In genomic region chr2:237479747-237480146, GRCh38 we compare ENCODE assay signal across 2 cellular contexts.
TF ChIP-seq lines count a peak whose summit lies in the region.

No MANE protein-coding gene starts in this region.

TF ChIP-seq in liver, 16 proteins besides CTCF, POLR2A, EP300 and RAD21:
- TF ChIP-seq GABPA (IDR thresholded peaks at IDR 0.05 in 1 of 2, conservative IDR thresholded peaks at IDR 0.05 in 1 of 2) (no peak), YY1 (IDR thresholded peaks at IDR 0.05) (no peak), SP1 (IDR thresholded peaks at IDR 0.05) (peak; percentile 9), REST (IDR thresholded peaks at IDR 0.05) (no peak), HNF4A (conservative IDR thresholded peaks at IDR 0.05) (peak in 1 of 2 donors; percentile 16)
- TF ChIP-seq, protein P1, sequence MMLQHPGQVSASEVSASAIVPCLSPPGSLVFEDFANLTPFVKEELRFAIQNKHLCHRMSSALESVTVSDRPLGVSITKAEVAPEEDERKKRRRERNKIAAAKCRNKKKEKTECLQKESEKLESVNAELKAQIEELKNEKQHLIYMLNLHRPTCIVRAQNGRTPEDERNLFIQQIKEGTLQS (IDR thresholded peaks at IDR 0.05) = no peak

TF ChIP-seq in HepG2, 621 proteins besides CTCF, POLR2A, EP300 and RAD21 (continued from another document):
- TF ChIP-seq MTF1 (CRISPR knock-in tag; IDR thresholded peaks at IDR 0.05) = no peak
- no peak for TF ChIP-seq ZNF143 (CRISPR knock-in tag; IDR thresholded peaks at IDR 0.05)
- TF ChIP-seq ONECUT2 (CRISPR knock-in tag; IDR thresholded peaks at IDR 0.05) = no peak
- no peak for TF ChIP-seq JUNB (CRISPR knock-in tag; IDR thresholded peaks at IDR 0.05; ENCODE audit: borderline replicate concordance)
- TF ChIP-seq HIC2 (CRISPR knock-in tag; IDR thresholded peaks at IDR 0.05; ENCODE audit: low read depth) = no peak
- no peak for TF ChIP-seq CCAR2 (optimal IDR thresholded peaks at IDR 0.05; ENCODE audit: low read depth, low read length)
- no peak for TF ChIP-seq ZNF224 (CRISPR knock-in tag; IDR thresholded peaks at IDR 0.05)
- TF ChIP-seq ZNF605 (CRISPR knock-in tag; IDR thresholded peaks at IDR 0.05) = no peak
- TF ChIP-seq CHD2 (IDR thresholded peaks at IDR 0.05; ENCODE audit: low read depth, low read length) = no peak
- TF ChIP-seq NCOA2 (CRISPR knock-in tag; IDR thresholded peaks at IDR 0.05) = no peak
- TF ChIP-seq TBX3 (IDR thresholded peaks at IDR 0.05; ENCODE audit: borderline replicate concordance) = no peak
- TF ChIP-seq, protein P2, sequence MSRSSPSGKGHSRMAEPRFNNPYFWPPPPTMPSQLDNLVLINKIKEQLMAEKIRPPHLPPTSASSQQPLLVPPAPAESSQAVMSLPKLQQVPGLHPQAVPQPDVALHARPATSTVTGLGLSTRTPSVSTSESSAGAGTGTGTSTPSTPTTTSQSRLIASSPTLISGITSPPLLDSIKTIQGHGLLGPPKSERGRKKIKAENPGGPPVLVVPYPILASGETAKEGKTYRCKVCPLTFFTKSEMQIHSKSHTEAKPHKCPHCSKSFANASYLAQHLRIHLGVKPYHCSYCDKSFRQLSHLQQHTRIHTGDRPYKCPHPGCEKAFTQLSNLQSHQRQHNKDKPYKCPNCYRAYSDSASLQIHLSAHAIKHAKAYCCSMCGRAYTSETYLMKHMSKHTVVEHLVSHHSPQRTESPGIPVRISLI (CRISPR knock-in tag; IDR thresholded peaks at IDR 0.05; ENCODE audit: borderline replicate concordance) = no peak
- no peak for TF ChIP-seq YEATS4 (CRISPR knock-in tag; IDR thresholded peaks at IDR 0.05; ENCODE audit: borderline replicate concordance)
- TF ChIP-seq ZNF17 (CRISPR knock-in tag; IDR thresholded peaks at IDR 0.05) = no peak
- no peak for TF ChIP-seq SMAD1 (CRISPR knock-in tag; IDR thresholded peaks at IDR 0.05; ENCODE audit: borderline replicate concordance, low read depth)
- no peak for TF ChIP-seq ZSCAN21 (CRISPR knock-in tag; IDR thresholded peaks at IDR 0.05; ENCODE audit: borderline replicate concordance)
